Comparison of ENCODE assay signal across 24 cellular contexts in genomic region chr10:57142925-57143576, GRCh38.
DNase-seq lines count a peak whose midpoint lies in the region; ATAC-seq lines count a peak whose summit lies in the region.
"Had no signal": no experiment of that assay in that cellular context is flagged by ENCODE, and none has a peak within 500 bp of the region (broad histone marks: within the 10 kb centered on the region; RNA-seq: fewer than 3 reads in every experiment).

No MANE protein-coding gene starts in this region.

- no peak overlapping the region for H2BK15ac ChIP-seq in mesendoderm (replicated peaks; ENCODE audit: low read depth)

- no peak overlapping the region for H3K4me2 ChIP-seq in mesendoderm (ENCODE audit: low read length)

- H4K8ac ChIP-seq in mesendoderm (ENCODE audit: low read depth, low read length), result no peak overlapping the region

- no peak overlapping the region for H3K56ac ChIP-seq in mesendoderm (ENCODE audit: low read length)

- no peak overlapping the region for H3K18ac ChIP-seq in mesendoderm (ENCODE audit: low read length)

- H2BK5ac ChIP-seq in mesendoderm (ENCODE audit: low read length), result no peak overlapping the region

- peak; percentile 67 for ATAC-seq in GM18868 (IDR thresholded peaks at IDR 0.05; ENCODE audit: unreplicated experiment)
- peak; percentile 68 for ATAC-seq in HG02610 (IDR thresholded peaks at IDR 0.05; ENCODE audit: unreplicated experiment)
- no peak for ATAC-seq in HG03280 (IDR thresholded peaks at IDR 0.05; ENCODE audit: unreplicated experiment)
- no peak for ATAC-seq in HG02938 (IDR thresholded peaks at IDR 0.05; ENCODE audit: unreplicated experiment)
- ATAC-seq: heart right ventricle; lower lobe of right lung; stimulated activated effector memory CD8-positive, alpha-beta T cell treated with anti-CD3 and anti-CD28 coated beads, Interleukin-12 subunit alpha, Interleukin-12 subunit beta, amount 100 ng/mL, for 72 hours had no signal

- no peak overlapping the region for H3K23ac ChIP-seq in mesendoderm (ENCODE audit: low read length)

- WGBS in mesendoderm (ENCODE audit: extremely low coverage, insufficient coverage, low lambda C conversion rate), result no CpG with 5 or more reads among the region's 7 CpGs

- H4K5ac ChIP-seq in mesendoderm (ENCODE audit: low read length), result no peak overlapping the region

- no peak overlapping the region for H3K9ac ChIP-seq in NT2/D1 (ENCODE audit: insufficient read length, low read depth)
- H3K9ac ChIP-seq in mesendoderm (ENCODE audit: low read length), result no peak overlapping the region

- no peak overlapping the region for H2AK5ac ChIP-seq in mesendoderm (ENCODE audit: low read length)

- H3K4me3 ChIP-seq in NT2/D1 (ENCODE audit: insufficient read length, low read depth), result no peak overlapping the region
- no peak overlapping the region for H3K4me3 ChIP-seq in mesendoderm (ENCODE audit: low read length)
- H3K4me3 ChIP-seq: heart right ventricle, lower lobe of right lung, MG63, prostate gland, suprapubic skin, vagina had no signal

- H3K4me1 ChIP-seq in NT2/D1 (ENCODE audit: insufficient read depth, insufficient read length), result no peaks in the 10 kb centered on the region
- no peaks in the 10 kb centered on the region for H3K4me1 ChIP-seq in mesendoderm (ENCODE audit: control insufficient read depth, low read depth, low read length)
- H3K4me1 ChIP-seq: heart right ventricle, lower lobe of right lung, prostate gland, suprapubic skin, vagina had no signal

- H3K36me3 ChIP-seq in NT2/D1 (ENCODE audit: insufficient read depth, insufficient read length, low read length) (no peaks in the 10 kb centered on the region), mesendoderm (ENCODE audit: control insufficient read depth, insufficient read depth, low read length) (no peaks in the 10 kb centered on the region)
- H3K36me3 ChIP-seq: heart right ventricle, lower lobe of right lung, MG63, neutrophil, prostate gland, suprapubic skin, vagina had no signal

- no peak overlapping the region for H3K27ac ChIP-seq in mesendoderm (ENCODE audit: low read depth, low read length)
- H3K27ac ChIP-seq: C4-2B, heart right ventricle, lower lobe of right lung, neutrophil, prostate gland, suprapubic skin, vagina had no signal

- H3K9me3 ChIP-seq in NT2/D1 (ENCODE audit: insufficient read depth, low read length), result peaks cover 13% of the 10 kb centered on the region; the same call in 1 of the 2 replicates
- H3K9me3 ChIP-seq: lower lobe of right lung, MG63, neutrophil, prostate gland, suprapubic skin, vagina had no signal

- no peaks in the 10 kb centered on the region for H3K79me1 ChIP-seq in mesendoderm (ENCODE audit: low read length)

- H3K79me2 ChIP-seq in mesendoderm (ENCODE audit: control insufficient read depth, insufficient read depth, low read length), result no peaks in the 10 kb centered on the region

- no peak overlapping the region for H3K4ac ChIP-seq in mesendoderm (ENCODE audit: low read depth, low read length)

- H3K27me3 ChIP-seq in NT2/D1 (ENCODE audit: insufficient read depth, insufficient read length) (peaks cover 53% of the 10 kb centered on the region), mesendoderm (ENCODE audit: insufficient read depth, low read length, poor library complexity) (peaks cover 15% of the 10 kb centered on the region)
- H3K27me3 ChIP-seq: heart right ventricle, MG63, neutrophil, suprapubic skin, vagina had no signal

- no peak overlapping the region for H2BK120ac ChIP-seq in mesendoderm (ENCODE audit: low read depth, low read length)

- DNase-seq in NT2/D1 (ENCODE audit: low read depth, low spot score) (peak; percentile 63), mesendoderm (peak; percentile 80), foreskin melanocyte (no peak)
- DNase-seq in stimulated activated CD8-positive, alpha-beta memory T cell treated with anti-CD3 and anti-CD28 coated beads, Interleukin-4, amount 100 ng/mL, for 48 hours, result no peak
- DNase-seq: activated CD4-positive, alpha-beta memory T cell treated with anti-CD3 and anti-CD28 coated beads for 36 hours; activated CD4-positive, CD25-positive, alpha-beta regulatory T cell; activated effector memory CD4-positive, alpha-beta T cell treated with anti-CD3 and anti-CD28 coated beads, Interleukin-2, amount 50 U/mL, for 16 hours; activated T-cell treated with anti-CD3 and anti-CD28 coated beads for 4 hours; Calu3; heart right ventricle; lower lobe of right lung; MG63; NCI-H1694; NCI-H69 had no signal

Comparison
In these comparisons a context has a peak if more than half of its experiments do, and no peak if none do; other contexts are left out.
1. ATAC-seq: peak in GM18868 (single experiment) and HG02610 (single experiment); none in HG03280 (single experiment) and HG02938 (single experiment).
2. DNase-seq: peak in NT2/D1 (single experiment) and mesendoderm (single experiment); none in foreskin melanocyte (single experiment) and stimulated activated CD8-positive, alpha-beta memory T cell treated with anti-CD3 and anti-CD28 coated beads, Interleukin-4, amount 100 ng/mL, for 48 hours (single experiment).